Comparison of ENCODE assay signal across 3 cellular contexts in the genomic region with DNA sequence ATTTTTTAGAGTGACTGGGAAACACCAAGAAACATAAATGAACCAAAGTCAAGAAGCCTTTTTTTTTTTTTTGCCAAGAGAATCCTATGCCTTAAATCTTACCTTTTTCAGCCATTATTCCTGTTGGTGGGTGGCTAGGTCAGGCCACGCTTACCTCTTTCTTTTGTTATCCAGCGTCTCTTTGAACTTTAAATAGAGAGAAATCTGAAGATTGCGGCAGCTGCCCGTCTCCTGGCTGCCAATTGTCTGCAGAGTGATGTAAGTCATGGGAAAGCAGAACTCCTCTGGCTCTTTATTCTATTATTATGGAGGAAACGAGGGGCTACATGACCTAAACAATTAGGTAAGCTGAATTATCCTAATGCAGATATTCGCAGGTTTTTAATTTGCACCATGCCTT.
TF ChIP-seq lines count a peak whose summit lies in the region.

A gene (minus strand): TSS at position 166 of the 400 bp plus-strand sequence.

TF ChIP-seq in GM23338, 12 proteins besides CTCF, POLR2A, EP300 and RAD21 (continues in another document):
- TF ChIP-seq, protein P1, sequence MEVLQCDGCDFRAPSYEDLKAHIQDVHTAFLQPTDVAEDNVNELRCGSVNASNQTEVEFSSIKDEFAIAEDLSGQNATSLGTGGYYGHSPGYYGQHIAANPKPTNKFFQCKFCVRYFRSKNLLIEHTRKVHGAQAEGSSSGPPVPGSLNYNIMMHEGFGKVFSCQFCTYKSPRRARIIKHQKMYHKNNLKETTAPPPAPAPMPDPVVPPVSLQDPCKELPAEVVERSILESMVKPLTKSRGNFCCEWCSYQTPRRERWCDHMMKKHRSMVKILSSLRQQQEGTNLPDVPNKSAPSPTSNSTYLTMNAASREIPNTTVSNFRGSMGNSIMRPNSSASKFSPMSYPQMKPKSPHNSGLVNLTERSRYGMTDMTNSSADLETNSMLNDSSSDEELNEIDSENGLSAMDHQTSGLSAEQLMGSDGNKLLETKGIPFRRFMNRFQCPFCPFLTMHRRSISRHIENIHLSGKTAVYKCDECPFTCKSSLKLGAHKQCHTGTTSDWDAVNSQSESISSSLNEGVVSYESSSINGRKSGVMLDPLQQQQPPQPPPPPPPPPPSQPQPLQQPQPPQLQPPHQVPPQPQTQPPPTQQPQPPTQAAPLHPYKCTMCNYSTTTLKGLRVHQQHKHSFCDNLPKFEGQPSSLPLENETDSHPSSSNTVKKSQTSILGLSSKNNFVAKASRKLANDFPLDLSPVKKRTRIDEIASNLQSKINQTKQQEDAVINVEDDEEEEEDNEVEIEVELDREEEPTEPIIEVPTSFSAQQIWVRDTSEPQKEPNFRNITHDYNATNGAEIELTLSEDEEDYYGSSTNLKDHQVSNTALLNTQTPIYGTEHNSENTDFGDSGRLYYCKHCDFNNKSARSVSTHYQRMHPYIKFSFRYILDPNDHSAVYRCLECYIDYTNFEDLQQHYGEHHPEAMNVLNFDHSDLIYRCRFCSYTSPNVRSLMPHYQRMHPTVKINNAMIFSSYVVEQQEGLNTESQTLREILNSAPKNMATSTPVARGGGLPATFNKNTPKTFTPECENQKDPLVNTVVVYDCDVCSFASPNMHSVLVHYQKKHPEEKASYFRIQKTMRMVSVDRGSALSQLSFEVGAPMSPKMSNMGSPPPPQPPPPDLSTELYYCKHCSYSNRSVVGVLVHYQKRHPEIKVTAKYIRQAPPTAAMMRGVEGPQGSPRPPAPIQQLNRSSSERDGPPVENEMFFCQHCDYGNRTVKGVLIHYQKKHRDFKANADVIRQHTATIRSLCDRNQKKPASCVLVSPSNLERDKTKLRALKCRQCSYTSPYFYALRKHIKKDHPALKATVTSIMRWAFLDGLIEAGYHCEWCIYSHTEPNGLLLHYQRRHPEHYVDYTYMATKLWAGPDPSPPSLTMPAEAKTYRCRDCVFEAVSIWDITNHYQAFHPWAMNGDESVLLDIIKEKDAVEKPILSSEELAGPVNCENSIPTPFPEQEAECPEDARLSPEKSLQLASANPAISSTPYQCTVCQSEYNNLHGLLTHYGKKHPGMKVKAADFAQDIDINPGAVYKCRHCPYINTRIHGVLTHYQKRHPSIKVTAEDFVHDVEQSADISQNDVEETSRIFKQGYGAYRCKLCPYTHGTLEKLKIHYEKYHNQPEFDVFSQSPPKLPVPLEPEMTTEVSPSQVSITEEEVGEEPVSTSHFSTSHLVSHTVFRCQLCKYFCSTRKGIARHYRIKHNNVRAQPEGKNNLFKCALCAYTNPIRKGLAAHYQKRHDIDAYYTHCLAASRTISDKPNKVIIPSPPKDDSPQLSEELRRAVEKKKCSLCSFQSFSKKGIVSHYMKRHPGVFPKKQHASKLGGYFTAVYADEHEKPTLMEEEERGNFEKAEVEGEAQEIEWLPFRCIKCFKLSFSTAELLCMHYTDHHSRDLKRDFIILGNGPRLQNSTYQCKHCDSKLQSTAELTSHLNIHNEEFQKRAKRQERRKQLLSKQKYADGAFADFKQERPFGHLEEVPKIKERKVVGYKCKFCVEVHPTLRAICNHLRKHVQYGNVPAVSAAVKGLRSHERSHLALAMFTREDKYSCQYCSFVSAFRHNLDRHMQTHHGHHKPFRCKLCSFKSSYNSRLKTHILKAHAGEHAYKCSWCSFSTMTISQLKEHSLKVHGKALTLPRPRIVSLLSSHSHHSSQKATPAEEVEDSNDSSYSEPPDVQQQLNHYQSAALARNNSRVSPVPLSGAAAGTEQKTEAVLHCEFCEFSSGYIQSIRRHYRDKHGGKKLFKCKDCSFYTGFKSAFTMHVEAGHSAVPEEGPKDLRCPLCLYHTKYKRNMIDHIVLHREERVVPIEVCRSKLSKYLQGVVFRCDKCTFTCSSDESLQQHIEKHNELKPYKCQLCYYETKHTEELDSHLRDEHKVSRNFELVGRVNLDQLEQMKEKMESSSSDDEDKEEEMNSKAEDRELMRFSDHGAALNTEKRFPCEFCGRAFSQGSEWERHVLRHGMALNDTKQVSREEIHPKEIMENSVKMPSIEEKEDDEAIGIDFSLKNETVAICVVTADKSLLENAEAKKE (CRISPR knock-in tag; IDR thresholded peaks at IDR 0.05) = no peak

TF ChIP-seq in H1, 55 proteins besides CTCF, POLR2A, EP300 and RAD21:
- TF ChIP-seq PHF8 (conservative IDR thresholded peaks at IDR 0.05; ENCODE audit: low read depth, low read length) = no peak
- TF ChIP-seq KDM1A (IDR thresholded peaks at IDR 0.05; ENCODE audit: borderline replicate concordance, low read length) = no peak
- no peak for TF ChIP-seq SP1 (IDR thresholded peaks at IDR 0.05; ENCODE audit: low read depth, low read length)

TF ChIP-seq in neural cell, 6 proteins besides CTCF, POLR2A, EP300 and RAD21:
- TF ChIP-seq SMC3 (conservative IDR thresholded peaks at IDR 0.05; ENCODE audit: poor library complexity) (no peak), MXI1 (conservative IDR thresholded peaks at IDR 0.05; ENCODE audit: poor library complexity, severe bottlenecking) (no peak), EZH2 (IDR thresholded peaks at IDR 0.05; ENCODE audit: borderline replicate concordance, insufficient read depth, low read length, poor library complexity, severe bottlenecking) (no peak), POLR2AphosphoS5 (IDR thresholded peaks at IDR 0.05) (no peak), TAF1 (IDR thresholded peaks at IDR 0.05; ENCODE audit: low read depth) (no peak)
- TF ChIP-seq, protein P2, sequence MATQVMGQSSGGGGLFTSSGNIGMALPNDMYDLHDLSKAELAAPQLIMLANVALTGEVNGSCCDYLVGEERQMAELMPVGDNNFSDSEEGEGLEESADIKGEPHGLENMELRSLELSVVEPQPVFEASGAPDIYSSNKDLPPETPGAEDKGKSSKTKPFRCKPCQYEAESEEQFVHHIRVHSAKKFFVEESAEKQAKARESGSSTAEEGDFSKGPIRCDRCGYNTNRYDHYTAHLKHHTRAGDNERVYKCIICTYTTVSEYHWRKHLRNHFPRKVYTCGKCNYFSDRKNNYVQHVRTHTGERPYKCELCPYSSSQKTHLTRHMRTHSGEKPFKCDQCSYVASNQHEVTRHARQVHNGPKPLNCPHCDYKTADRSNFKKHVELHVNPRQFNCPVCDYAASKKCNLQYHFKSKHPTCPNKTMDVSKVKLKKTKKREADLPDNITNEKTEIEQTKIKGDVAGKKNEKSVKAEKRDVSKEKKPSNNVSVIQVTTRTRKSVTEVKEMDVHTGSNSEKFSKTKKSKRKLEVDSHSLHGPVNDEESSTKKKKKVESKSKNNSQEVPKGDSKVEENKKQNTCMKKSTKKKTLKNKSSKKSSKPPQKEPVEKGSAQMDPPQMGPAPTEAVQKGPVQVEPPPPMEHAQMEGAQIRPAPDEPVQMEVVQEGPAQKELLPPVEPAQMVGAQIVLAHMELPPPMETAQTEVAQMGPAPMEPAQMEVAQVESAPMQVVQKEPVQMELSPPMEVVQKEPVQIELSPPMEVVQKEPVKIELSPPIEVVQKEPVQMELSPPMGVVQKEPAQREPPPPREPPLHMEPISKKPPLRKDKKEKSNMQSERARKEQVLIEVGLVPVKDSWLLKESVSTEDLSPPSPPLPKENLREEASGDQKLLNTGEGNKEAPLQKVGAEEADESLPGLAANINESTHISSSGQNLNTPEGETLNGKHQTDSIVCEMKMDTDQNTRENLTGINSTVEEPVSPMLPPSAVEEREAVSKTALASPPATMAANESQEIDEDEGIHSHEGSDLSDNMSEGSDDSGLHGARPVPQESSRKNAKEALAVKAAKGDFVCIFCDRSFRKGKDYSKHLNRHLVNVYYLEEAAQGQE (IDR thresholded peaks at IDR 0.05; ENCODE audit: borderline replicate concordance) = no peak
